ENCODE assay signal across 1 cellular context in the genomic region with DNA sequence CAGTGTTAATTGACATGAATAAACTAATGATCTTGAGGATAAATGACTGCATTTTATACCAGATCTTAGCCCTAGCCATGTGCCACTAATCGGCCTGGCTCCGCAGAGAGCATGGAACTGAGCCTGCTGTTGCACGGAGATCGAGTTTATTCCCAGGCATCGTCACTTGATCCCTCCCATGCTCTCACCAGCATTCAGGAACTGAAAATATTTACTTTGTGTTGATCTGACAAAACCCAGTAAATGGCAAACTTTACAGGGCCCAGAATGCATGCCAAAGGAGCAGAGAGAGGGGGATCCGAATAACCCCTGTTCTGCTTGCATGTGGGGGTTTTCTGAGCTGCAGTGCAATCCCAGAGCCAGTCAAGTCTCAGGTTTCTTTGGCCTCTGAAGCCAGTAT.
TF ChIP-seq lines count a peak whose summit lies in the region.

No MANE protein-coding gene starts in this region.

TF ChIP-seq in WTC11, 78 proteins besides CTCF, POLR2A, EP300 and RAD21 (continued from another document):
- TF ChIP-seq, protein P1, sequence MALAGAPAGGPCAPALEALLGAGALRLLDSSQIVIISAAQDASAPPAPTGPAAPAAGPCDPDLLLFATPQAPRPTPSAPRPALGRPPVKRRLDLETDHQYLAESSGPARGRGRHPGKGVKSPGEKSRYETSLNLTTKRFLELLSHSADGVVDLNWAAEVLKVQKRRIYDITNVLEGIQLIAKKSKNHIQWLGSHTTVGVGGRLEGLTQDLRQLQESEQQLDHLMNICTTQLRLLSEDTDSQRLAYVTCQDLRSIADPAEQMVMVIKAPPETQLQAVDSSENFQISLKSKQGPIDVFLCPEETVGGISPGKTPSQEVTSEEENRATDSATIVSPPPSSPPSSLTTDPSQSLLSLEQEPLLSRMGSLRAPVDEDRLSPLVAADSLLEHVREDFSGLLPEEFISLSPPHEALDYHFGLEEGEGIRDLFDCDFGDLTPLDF (CRISPR knock-in tag; IDR thresholded peaks at IDR 0.05) = no peak
- no peak for TF ChIP-seq HMGXB4 (CRISPR knock-in tag; IDR thresholded peaks at IDR 0.05)
- TF ChIP-seq, protein P2, sequence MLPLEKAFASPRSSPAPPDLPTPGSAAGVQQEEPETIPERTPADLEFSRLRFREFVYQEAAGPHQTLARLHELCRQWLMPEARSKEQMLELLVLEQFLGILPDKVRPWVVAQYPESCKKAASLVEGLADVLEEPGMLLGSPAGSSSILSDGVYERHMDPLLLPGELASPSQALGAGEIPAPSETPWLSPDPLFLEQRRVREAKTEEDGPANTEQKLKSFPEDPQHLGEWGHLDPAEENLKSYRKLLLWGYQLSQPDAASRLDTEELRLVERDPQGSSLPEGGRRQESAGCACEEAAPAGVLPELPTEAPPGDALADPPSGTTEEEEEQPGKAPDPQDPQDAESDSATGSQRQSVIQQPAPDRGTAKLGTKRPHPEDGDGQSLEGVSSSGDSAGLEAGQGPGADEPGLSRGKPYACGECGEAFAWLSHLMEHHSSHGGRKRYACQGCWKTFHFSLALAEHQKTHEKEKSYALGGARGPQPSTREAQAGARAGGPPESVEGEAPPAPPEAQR (CRISPR knock-in tag; IDR thresholded peaks at IDR 0.05) = no peak
